17 cellular contexts compared by ENCODE assay signal in the genomic region with DNA sequence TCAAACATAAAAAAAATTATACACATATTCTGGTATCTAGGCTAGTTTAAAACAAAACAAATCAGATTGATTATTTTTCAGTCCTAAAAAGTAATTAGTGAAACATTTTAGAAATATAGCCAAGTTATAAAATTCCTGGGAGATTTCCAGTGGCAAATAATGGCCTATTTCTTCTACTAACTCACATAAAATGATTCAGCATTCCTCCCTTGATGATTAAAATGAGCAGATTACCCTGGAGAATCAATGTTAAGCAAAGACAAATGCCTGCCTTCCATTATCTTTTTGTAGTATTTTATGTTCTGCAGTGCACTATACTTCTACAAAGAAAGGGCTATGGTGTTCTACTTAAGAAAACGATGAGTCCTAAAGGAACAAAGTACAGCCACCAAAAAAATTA.
"Had no signal": no experiment of that assay in that cellular context is flagged by ENCODE, and none has a peak within 500 bp of the region (broad histone marks: within the 10 kb centered on the region; RNA-seq: fewer than 3 reads in every experiment).

No MANE protein-coding gene starts in this region.

- H3K9me3 ChIP-seq: colonic mucosa, prostate gland, right lobe of liver, spleen had no signal

- H3K4me3 ChIP-seq: colonic mucosa, prostate gland, right lobe of liver, spleen had no signal

- DNase-seq: activated B cell treated with CpG ODN at 0.5 μM for 24 hours; activated CD4-positive, alpha-beta T cell treated with anti-CD3 and anti-CD28 coated beads, Interleukin-2, amount 10 ng/mL, durations not matched to agents 24 days and 14 days; activated naive CD4-positive, alpha-beta T cell; activated naive CD8-positive, alpha-beta T cell treated with anti-CD3 and anti-CD28 coated beads, Interleukin-2, amount 50 U/mL, for 24 hours; colonic mucosa; left colon; natural killer cell; nucleus accumbens; right lobe of liver; spleen; stimulated activated CD4-positive, alpha-beta T cell treated with anti-CD3 and anti-CD28 coated beads, Interleukin-1b, Interleukin-23, amount 100 ng/mL, for 48 hours; stimulated activated naive B cell treated with anti-CD40 and anti-IgM and Interleukin-4, amounts not matched to agents 10 μg/mL and 1 μg/mL and 100 μg/mL, for 72 hours; substantia nigra; T-helper 17 cell; trophoblast cell had no signal

- ATAC-seq: activated naive CD8-positive, alpha-beta T cell treated with anti-CD3 and anti-CD28 coated beads, Interleukin-2, amount 50 U/mL, for 24 hours; left colon; natural killer cell; right lobe of liver; stimulated activated naive B cell treated with anti-CD40 and anti-IgM and Interleukin-4, amounts not matched to agents 10 μg/mL and 1 μg/mL and 100 μg/mL, for 72 hours; T-helper 17 cell had no signal

- H3K27ac ChIP-seq: colonic mucosa, prostate gland, right lobe of liver, spleen had no signal

- H3K4me1 ChIP-seq: prostate gland, spleen had no signal

- H3K36me3 ChIP-seq: colonic mucosa, prostate gland, right lobe of liver, spleen had no signal

- FAIRE-seq: astrocyte had no signal

- H3K27me3 ChIP-seq: colonic mucosa, right lobe of liver, spleen had no signal
